27 cellular contexts compared by ENCODE assay signal in the genomic region with DNA sequence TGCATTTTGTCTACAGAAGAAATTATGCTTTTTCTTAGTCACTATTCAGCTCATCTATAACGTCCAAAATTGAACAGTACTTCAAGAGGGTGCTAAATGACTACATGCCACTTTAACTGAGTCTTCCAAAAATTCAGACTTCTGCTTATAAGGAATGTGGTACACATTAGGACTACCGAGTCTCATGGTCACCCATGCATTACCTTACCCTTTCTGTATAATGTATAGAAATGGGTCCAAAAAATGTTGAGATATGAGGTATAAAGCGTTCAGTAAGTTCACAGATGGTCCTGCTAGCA.
DNase-seq lines count a peak whose midpoint lies in the region; ATAC-seq, FAIRE-seq and TF ChIP-seq lines count a peak whose summit lies in the region.
"Had no signal": no experiment of that assay in that cellular context is flagged by ENCODE, and none has a peak within 500 bp of the region (broad histone marks: within the 10 kb centered on the region; RNA-seq: fewer than 3 reads in every experiment).

No MANE protein-coding gene starts in this region.

- peaks cover 18 to 27% (median 23%) of the 10 kb centered on the region in 3 donors for H3K4me1 Mint-ChIP-seq in CD8-positive, alpha-beta memory T cell
- peaks cover 12 to 23% (median 22%) of the 10 kb centered on the region in 3 donors for H3K4me1 Mint-ChIP-seq in T-cell

- H3K9me3 Mint-ChIP-seq in CD8-positive, alpha-beta memory T cell, result no peaks in the 10 kb centered on the region
- H3K9me3 Mint-ChIP-seq in T-cell, result no peaks in the 10 kb centered on the region
- H3K9me3 Mint-ChIP-seq: dendritic cell treated with granulocyte-macrophage colony-stimulating factor and Interleukin-4, amounts not matched to agents 40 ng/mL and 50 ng/mL, for 4 days; nephron progenitor cell had no signal

- no peak for TF ChIP-seq POLR2A in A549 (IDR thresholded peaks at IDR 0.05; ENCODE audit: low read length)

- ATAC-seq in A549, result no peak
- no peak for ATAC-seq in T-cell (replicated peaks in 1 of 4)
- ATAC-seq: activated CD8-positive, alpha-beta memory T cell treated with anti-CD3 and anti-CD28 coated beads, Interleukin-2, amount 10 ng/mL, durations not matched to agents 7 days and 5 days; body of pancreas; left colon had no signal

- no peaks in the 10 kb centered on the region for H3K36me3 ChIP-seq in CD8-positive, alpha-beta memory T cell (ENCODE audit: insufficient read depth, low read length)
- H3K36me3 ChIP-seq in KOPT-K1 (ENCODE audit: insufficient read depth, low read length) (no peaks in the 10 kb centered on the region), SU-DHL-6 (ENCODE audit: low read length) (no peaks in the 10 kb centered on the region)
- H3K36me3 ChIP-seq: adrenal gland, ovary, tibial artery had no signal

- peak overlapping the region; percentile 62 for H3K9ac ChIP-seq in SU-DHL-6 (ENCODE audit: low read length)

- H3K4me3 ChIP-seq in A549, result no peak overlapping the region
- no peak overlapping the region for H3K4me3 ChIP-seq in CD8-positive, alpha-beta memory T cell (ENCODE audit: low read length)
- H3K4me3 ChIP-seq in SU-DHL-6 (ENCODE audit: insufficient read depth, low read length, poor library complexity, severe bottlenecking), result no peak overlapping the region
- H3K4me3 ChIP-seq: adrenal gland, body of pancreas, ovary, tibial artery had no signal

- H3K27ac ChIP-seq in A549 (peak overlapping the region in 1 of 2 experiments; percentile 91; a peak in 3 of 6 replicates), KOPT-K1 (ENCODE audit: low read depth, low read length, poor library complexity, severe bottlenecking) (peak overlapping the region; percentile 98), SU-DHL-6 (ENCODE audit: low read depth, low read length) (peak overlapping the region; percentile 96)
- peak overlapping the region; percentile 89 for H3K27ac ChIP-seq in CD8-positive, alpha-beta memory T cell (ENCODE audit: low read depth, low read length)
- H3K27ac ChIP-seq: adrenal gland, body of pancreas, ovary, VCaP had no signal

- TF ChIP-seq RAD21 in A549 (conservative IDR thresholded peaks at IDR 0.05 in 1 of 2, IDR thresholded peaks at IDR 0.05 in 1 of 2), result no peak

- peak overlapping the region in 1 of 7 donors; percentile 35 for H3K4me3 Mint-ChIP-seq in CD8-positive, alpha-beta memory T cell
- no peak overlapping the region for H3K4me3 Mint-ChIP-seq in T-cell
- H3K4me3 Mint-ChIP-seq: activated CD8-positive, alpha-beta memory T cell treated with anti-CD3 and anti-CD28 coated beads, Interleukin-2, amount 10 ng/mL, durations not matched to agents 7 days and 5 days; dendritic cell treated with granulocyte-macrophage colony-stimulating factor and Interleukin-4, amounts not matched to agents 40 ng/mL and 50 ng/mL, for 4 days; nephron progenitor cell had no signal

- TF ChIP-seq CTCF in A549 (IDR thresholded peaks at IDR 0.05), result no peak
- TF ChIP-seq CTCF in SU-DHL-6 (IDR thresholded peaks at IDR 0.05; ENCODE audit: insufficient read depth, low read length, poor library complexity, severe bottlenecking), result no peak

- H3K79me2 ChIP-seq in SU-DHL-6 (ENCODE audit: insufficient read depth, low read length), result no peaks in the 10 kb centered on the region

- H3K4me2 ChIP-seq in A549 (peak overlapping the region; percentile 79; the same call in 1 of the 3 replicates), SU-DHL-6 (ENCODE audit: low read depth, low read length, poor library complexity, severe bottlenecking) (peak overlapping the region; percentile 75)

- H3K36me3 Mint-ChIP-seq in CD8-positive, alpha-beta memory T cell, result peaks cover 0 to 1% (median 0%) of the 10 kb centered on the region in 3 donors
- no peaks in the 10 kb centered on the region for H3K36me3 Mint-ChIP-seq in T-cell

- H3K9me3 ChIP-seq in A549 (no peaks in the 10 kb centered on the region), KOPT-K1 (ENCODE audit: insufficient read depth, low read length, poor library complexity, severe bottlenecking) (no peaks in the 10 kb centered on the region), SU-DHL-6 (ENCODE audit: insufficient read depth, low read length) (no peaks in the 10 kb centered on the region)
- no peaks in the 10 kb centered on the region for H3K9me3 ChIP-seq in CD8-positive, alpha-beta memory T cell (ENCODE audit: low read length)
- H3K9me3 ChIP-seq: adrenal gland, body of pancreas, ovary, tibial artery had no signal

- FAIRE-seq in A549 (lab: Jason Lieb, UNC), result no peak

- peak overlapping the region; percentile 12 for H2AFZ ChIP-seq in SU-DHL-6 (ENCODE audit: low read depth, low read length, severe bottlenecking)

- H4K20me1 ChIP-seq in SU-DHL-6 (ENCODE audit: low read depth, low read length), result no peaks in the 10 kb centered on the region

- POLR2A ChIA-PET in A549 (lab: Yijun Ruan, JAX) (no interaction called here), T-cell (lab: Charles Lee) (interaction anchor here in 1 of 2 donors (0.5 to 1.0 kb wide), 3 partner anchors 20 to 625 kb away, joined by 3 to 7 read pairs (median 3); no protein-coding TSS in a partner anchor)
- POLR2A ChIA-PET in CD8-positive, alpha-beta memory T cell (lab: Charles Lee), result interaction anchor here (1.2 kb wide), 1 partner anchor 18 kb away, joined by 7 read pairs; a partner anchor contains a TSS

- DNase-seq in A549 (ENCODE audit: low read depth in 1 of 2, low spot score in 1 of 2) (no peak), NCI-H82 (lab: John Stamatoyannopoulos, UW) (no peak), hippocampal formation (lab: John Stamatoyannopoulos, UW) (no peak), NCI-H748 (lab: John Stamatoyannopoulos, UW; ENCODE audit: unreplicated experiment) (no peak), T-cell (no peak)
- no peak for DNase-seq in CD8-positive, alpha-beta memory T cell
- DNase-seq: activated CD4-positive, alpha-beta T cell treated with anti-CD3 and anti-CD28 coated beads for 48 hours; activated CD8-positive, alpha-beta memory T cell treated with anti-CD3 and anti-CD28 coated beads, Interleukin-2, amount 10 ng/mL, durations not matched to agents 7 days and 5 days; activated naive CD4-positive, alpha-beta T cell; activated T-cell treated with anti-CD3 and anti-CD28 coated beads, Interleukin-2, amount 50 U/mL, for 48 hours; adrenal gland; body of pancreas; erythroblast; KG1; left colon; mammary epithelial cell; NCI-H1436; NCI-H345; nephron progenitor cell; ovary; stimulated activated CD4-positive, alpha-beta T cell treated with anti-CD3 and anti-CD28 coated beads, Interleukin-4, amount 100 ng/mL, for 24 hours; T1000; tibial artery had no signal

- H3K27me3 Mint-ChIP-seq in CD8-positive, alpha-beta memory T cell, result peaks cover 0 to 1% of the 10 kb centered on the region in 2 donors
- no peaks in the 10 kb centered on the region for H3K27me3 Mint-ChIP-seq in T-cell
- H3K27me3 Mint-ChIP-seq: activated CD8-positive, alpha-beta memory T cell treated with anti-CD3 and anti-CD28 coated beads, Interleukin-2, amount 10 ng/mL, durations not matched to agents 7 days and 5 days had no signal

- CTCF ChIA-PET in A549 (lab: Yijun Ruan, JAX), result interaction anchor here (0.7 kb wide), 1 partner anchor 557 kb away, joined by 5 read pairs; no protein-coding TSS in a partner anchor
- CTCF ChIA-PET in CD8-positive, alpha-beta memory T cell (lab: Charles Lee), result interaction anchor here (1.3 to 2.8 kb wide), 5 partner anchors 21 to 1227 kb away, joined by 3 to 35 read pairs (median 11); no protein-coding TSS in a partner anchor
- CTCF ChIA-PET in T-cell (lab: Charles Lee), result interaction anchor here (0.7 to 1.4 kb wide), 5 partner anchors 28 to 804 kb away, joined by 3 to 8 read pairs (median 4); no protein-coding TSS in a partner anchor

- peak overlapping the region in 2 of 8 donors; percentile 8 to 53 for H3K27ac Mint-ChIP-seq in CD8-positive, alpha-beta memory T cell
- no peak overlapping the region for H3K27ac Mint-ChIP-seq in T-cell
- H3K27ac Mint-ChIP-seq: dendritic cell treated with granulocyte-macrophage colony-stimulating factor and Interleukin-4, amounts not matched to agents 40 ng/mL and 50 ng/mL, for 4 days; nephron progenitor cell had no signal

- H3K4me1 ChIP-seq in A549, result peaks cover 34% of the 10 kb centered on the region; the same call in 2 of the 3 replicates
- H3K4me1 ChIP-seq in CD8-positive, alpha-beta memory T cell (ENCODE audit: insufficient read depth, low read length), result peaks cover 18% of the 10 kb centered on the region

- H3K9me2 ChIP-seq in SU-DHL-6 (replicated peaks; ENCODE audit: insufficient read depth, low read length), result no peaks in the 10 kb centered on the region

- 83% methylated on average over 3 of the region's 3 CpGs for WGBS in A549 (ENCODE audit: missing lambda C conversion rate)

- H3F3A ChIP-seq in SU-DHL-6 (ENCODE audit: insufficient read depth), result peaks cover 53% of the 10 kb centered on the region

- no peak for TF ChIP-seq EP300 in A549 (IDR thresholded peaks at IDR 0.05)

- no peaks in the 10 kb centered on the region for H3K27me3 ChIP-seq in CD8-positive, alpha-beta memory T cell (ENCODE audit: insufficient read depth, low read length, poor library complexity, severe bottlenecking)
- H3K27me3 ChIP-seq in SU-DHL-6 (ENCODE audit: low read length), result no peaks in the 10 kb centered on the region
- H3K27me3 ChIP-seq: adrenal gland, body of pancreas, ovary, tibial artery had no signal

TF ChIP-seq in A549, 52 proteins besides CTCF, POLR2A, EP300 and RAD21:
- TF ChIP-seq, protein P1, sequence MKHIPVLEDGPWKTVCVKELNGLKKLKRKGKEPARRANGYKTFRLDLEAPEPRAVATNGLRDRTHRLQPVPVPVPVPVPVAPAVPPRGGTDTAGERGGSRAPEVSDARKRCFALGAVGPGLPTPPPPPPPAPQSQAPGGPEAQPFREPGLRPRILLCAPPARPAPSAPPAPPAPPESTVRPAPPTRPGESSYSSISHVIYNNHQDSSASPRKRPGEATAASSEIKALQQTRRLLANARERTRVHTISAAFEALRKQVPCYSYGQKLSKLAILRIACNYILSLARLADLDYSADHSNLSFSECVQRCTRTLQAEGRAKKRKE (CRISPR knock-in tag; IDR thresholded peaks at IDR 0.05; ENCODE audit: low read depth), result no peak
- TF ChIP-seq, protein P2, sequence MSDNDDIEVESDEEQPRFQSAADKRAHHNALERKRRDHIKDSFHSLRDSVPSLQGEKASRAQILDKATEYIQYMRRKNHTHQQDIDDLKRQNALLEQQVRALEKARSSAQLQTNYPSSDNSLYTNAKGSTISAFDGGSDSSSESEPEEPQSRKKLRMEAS (IDR thresholded peaks at IDR 0.05), result no peak
- no peak for TF ChIP-seq PHF8 (IDR thresholded peaks at IDR 0.05; ENCODE audit: borderline replicate concordance, low read depth)
